In the genomic region with DNA sequence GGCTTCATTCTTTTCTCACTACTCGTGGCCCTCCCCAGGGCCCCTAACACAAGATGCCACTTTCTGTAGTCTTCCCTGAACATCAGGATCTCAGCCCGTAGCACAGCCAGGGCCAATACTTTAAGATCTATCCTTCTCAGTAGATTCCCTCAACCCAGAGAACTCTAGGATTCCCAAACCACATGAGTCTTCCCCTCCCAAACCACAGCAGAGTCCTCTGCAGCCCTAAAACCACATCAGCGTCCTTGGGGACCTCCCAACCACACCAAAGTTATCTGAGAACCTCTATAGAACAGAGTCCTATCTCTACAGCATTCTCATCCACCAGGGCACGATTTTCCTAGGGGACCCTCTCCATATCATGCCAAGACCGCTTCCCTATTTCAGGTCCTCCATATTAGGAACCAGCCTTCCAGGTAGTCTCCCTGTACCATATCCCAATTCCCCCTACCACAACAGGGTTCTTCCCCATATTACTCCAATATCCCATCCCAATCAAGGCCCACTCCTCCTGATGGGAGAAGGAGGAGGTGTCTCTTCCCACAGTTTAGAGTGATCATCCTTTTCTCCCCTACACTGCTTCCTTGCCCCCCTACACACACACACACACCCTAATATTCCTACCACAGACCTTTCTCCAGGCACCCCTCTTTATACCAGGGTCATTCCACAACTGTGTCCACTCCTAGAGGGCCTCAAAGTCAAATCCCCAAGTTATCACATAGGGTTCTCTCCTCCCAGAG, we compare ENCODE assay signal across 8 cellular contexts.
A peak's percentile ranks its signal among the peaks of the same experiment; 100 is the strongest.
DNase-seq lines count a peak whose midpoint lies in the region; ATAC-seq and TF ChIP-seq lines count a peak whose summit lies in the region.

No MANE protein-coding gene starts in this region.

- H3K27ac ChIP-seq in 22Rv1 = peak overlapping the region; percentile 71
- H3K27ac ChIP-seq in KMS-11 = peak overlapping the region; percentile 85
- H3K27ac ChIP-seq in muscle layer of colon (ENCODE audit: low read depth, low read length) = peak overlapping the region; percentile 71

- H3K36me3 ChIP-seq in KMS-11 (ENCODE audit: insufficient read depth) (peaks cover 5% of the 10 kb centered on the region; the same call in 1 of the 2 replicates), muscle layer of colon (ENCODE audit: insufficient read depth, low read length) (peaks cover 60% of the 10 kb centered on the region)

- H3K79me2 ChIP-seq in KMS-11 (ENCODE audit: insufficient read depth, low read depth) = no peaks in the 10 kb centered on the region

- H3K9ac ChIP-seq in KMS-11 (peak overlapping the region; percentile 78), muscle layer of colon (ENCODE audit: low read length) (peak overlapping the region; percentile 37)

- ATAC-seq in activated CD4-positive, CD25-positive, alpha-beta regulatory T cell treated with anti-CD3 and anti-CD28 coated beads, Interleukin-2, amount 50 U/mL, for 24 hours = no peak

- no peak overlapping the region for H3K4me3 ChIP-seq in KMS-11 (IDR thresholded peaks at IDR 0.05; ENCODE audit: insufficient read depth, low read depth, low read length)
- H3K4me3 ChIP-seq in choroid plexus epithelial cell (ENCODE audit: low read depth, low read length) = peak overlapping the region; percentile 99
- H3K4me3 ChIP-seq in muscle layer of colon (ENCODE audit: low read depth in 1 of 2, low read length in 2 of 2) = peak overlapping the region; percentile 71 to 92

- H3K9me3 ChIP-seq in muscle layer of colon (ENCODE audit: low read length) = no peaks in the 10 kb centered on the region

- H2AFZ ChIP-seq in KMS-11 (ENCODE audit: low read depth) = no peak overlapping the region

- TF ChIP-seq CTCF in 22Rv1 (IDR thresholded peaks at IDR 0.05) (no peak), KMS-11 (conservative IDR thresholded peaks at IDR 0.05; ENCODE audit: low read depth, low read length) (no peak), choroid plexus epithelial cell (conservative IDR thresholded peaks at IDR 0.05; ENCODE audit: low read depth, low read length) (no peak)

- H4K20me1 ChIP-seq in KMS-11 (ENCODE audit: insufficient read depth) = no peaks in the 10 kb centered on the region

- H3K4me1 ChIP-seq in KMS-11 (ENCODE audit: low read depth, poor library complexity, severe bottlenecking) (peaks cover 22% of the 10 kb centered on the region), muscle layer of colon (ENCODE audit: insufficient read depth, low read length) (peaks cover 13% of the 10 kb centered on the region)

- H3K27me3 ChIP-seq in KMS-11 (ENCODE audit: insufficient read depth, low read depth) (no peaks in the 10 kb centered on the region), muscle layer of colon (ENCODE audit: control insufficient read depth in 1 of 2, insufficient read depth in 2 of 2, low read length in 2 of 2) (no peaks in the 10 kb centered on the region)

- peak overlapping the region; percentile 98 for H3K4me2 ChIP-seq in KMS-11

- DNase-seq in choroid plexus epithelial cell (ENCODE audit: low read depth) (no peak), NCI-H2227 treated with DMSO at 0.1 percent for 48 hours (lab: John Stamatoyannopoulos, UW) (no peak), NOMO-1 treated with dmso at 0.1 percent for 144 hours (lab: John Stamatoyannopoulos, UW; ENCODE audit: unreplicated experiment) (no peak), NCI-H82 treated with DMSO at 0.1 percent for 48 hours (lab: John Stamatoyannopoulos, UW; ENCODE audit: unreplicated experiment) (no peak)
